Comparison of ENCODE assay signal across 8 cellular contexts in the genomic region with DNA sequence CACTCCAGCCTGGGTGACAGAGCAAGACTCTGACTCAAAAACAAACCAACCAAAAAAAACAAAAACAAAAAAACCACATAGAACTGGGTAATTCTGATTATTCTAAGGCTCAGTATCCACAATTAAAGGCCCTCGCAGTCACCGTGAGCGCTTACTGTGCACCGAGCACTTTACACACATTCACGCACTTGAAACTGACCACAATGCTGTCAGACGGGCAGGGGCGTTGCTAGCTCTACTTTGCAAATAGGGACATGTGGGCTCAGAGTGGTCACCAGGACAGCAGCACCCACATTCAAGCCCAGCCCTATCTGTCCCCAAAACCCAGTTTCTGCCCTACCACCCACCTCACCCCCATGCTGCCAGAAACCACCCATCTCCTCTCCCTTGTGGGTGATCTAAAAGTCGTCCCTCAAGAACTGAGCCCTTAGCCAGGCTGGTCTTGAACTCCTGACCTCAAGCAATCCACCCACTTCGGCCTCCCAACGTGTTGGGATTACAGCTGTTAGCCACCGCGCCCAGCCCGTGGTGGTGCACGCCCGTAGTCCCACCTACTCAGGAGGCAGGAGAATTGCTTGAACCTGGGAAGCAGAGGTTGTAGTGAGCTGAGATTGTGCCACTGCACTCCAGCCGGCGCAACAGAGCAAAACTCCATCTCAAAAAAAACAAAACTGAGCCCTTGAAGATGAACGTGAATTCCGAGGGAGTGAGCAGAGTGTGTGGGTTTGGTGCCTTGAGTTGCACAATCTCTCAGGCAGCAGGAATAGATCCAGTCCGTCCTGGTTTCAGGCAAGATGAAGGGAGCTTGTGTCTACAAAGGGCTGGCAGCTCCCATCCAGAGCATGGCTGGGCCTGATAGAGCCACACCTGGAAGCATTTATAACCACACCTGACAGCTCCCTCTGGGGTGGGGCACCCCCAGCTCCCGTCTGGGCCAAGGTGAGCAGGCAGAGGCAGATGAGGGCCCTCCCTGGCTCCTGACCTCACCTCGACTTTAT. TPM values are rescaled to one million over a fixed set of nuclear protein-coding genes. Genes with fewer than 3 reads are reported as not detected.
DNase-seq lines count a peak whose midpoint lies in the region; ATAC-seq and TF ChIP-seq lines count a peak whose summit lies in the region.

No MANE protein-coding gene starts in this region.

- DNase-seq in NCI-H2029 (lab: John Stamatoyannopoulos, UW) (peak; percentile 25), NCI-H2029 treated with DMSO at 0.1 percent for 48 hours (lab: John Stamatoyannopoulos, UW) (no peak), caudate nucleus (lab: John Stamatoyannopoulos, UW) (peak in 18 of 61 donors; percentile 5 to 77 (median 34)), lower leg skin (ENCODE audit: low spot score in 2 of 2) (peak; percentile 88 to 92), type B pancreatic cell (ENCODE audit: extremely low spot score, unreplicated experiment) (no peak), T-helper 9 cell (no peak), 8988T (no peak)

- WGBS in lower leg skin, 2 donors = 35 to 48% methylated on average over 22 of the region's 22 CpGs

- intact Hi-C loops in lower leg skin (cut with DNase I; ENCODE audit: low total_unique reads) = no loop called here

- no peak for ATAC-seq in HG03439 (IDR thresholded peaks at IDR 0.05; ENCODE audit: unreplicated experiment)

- TF ChIP-seq CTCF in lower leg skin (IDR thresholded peaks at IDR 0.05) = no peak
- TF ChIP-seq CTCF in type B pancreatic cell (conservative IDR thresholded peaks at IDR 0.05) = no peak

- H3K27ac ChIP-seq in caudate nucleus (ENCODE audit: low read depth, low read length) = peak overlapping the region; percentile 90

- H3K4me3 Mint-ChIP-seq in type B pancreatic cell = peak overlapping the region; percentile 69

- H3K9me3 Mint-ChIP-seq in type B pancreatic cell = no peaks in the 10 kb centered on the region

- no peak for TF ChIP-seq POLR2A in lower leg skin (IDR thresholded peaks at IDR 0.05)

- H3K36me3 Mint-ChIP-seq in type B pancreatic cell = no peaks in the 10 kb centered on the region

- peaks cover 24% of the 10 kb centered on the region for H3K4me1 Mint-ChIP-seq in type B pancreatic cell (ENCODE audit: unreplicated experiment)

- peak overlapping the region; percentile 90 for H3K27ac Mint-ChIP-seq in type B pancreatic cell

- no peaks in the 10 kb centered on the region for H3K27me3 Mint-ChIP-seq in type B pancreatic cell

- no peak overlapping the region for H3K4me3 ChIP-seq in lower leg skin (ENCODE audit: low read depth, poor library complexity, severe bottlenecking)

RNA-seq across cellular contexts. Expression of gene HSPB1, which starts 5.4 kb away (rescaled TPM):
- 1,000 to 10,000 TPM; 1,628 to 3,756 (median 2,658) TPM for total RNA-seq in lower leg skin
- total RNA-seq in type B pancreatic cell (ENCODE audit: low replicate concordance) = 228 and 315 TPM in 2 replicates

Comparison
In these comparisons a context has a peak if more than half of its experiments do, and no peak if none do; other contexts are left out.
1. DNase-seq: peak in NCI-H2029 (single experiment) and lower leg skin (2 of 2); none in NCI-H2029 treated with DMSO at 0.1 percent for 48 hours (single experiment), type B pancreatic cell (single experiment), T-helper 9 cell (single experiment) and 8988T (single experiment).